Comparison of ENCODE assay signal across 1 cellular context in genomic region chr3:33440328-33440577, GRCh38.
A peak's percentile ranks its signal among the peaks of the same experiment; 100 is the strongest.
TF ChIP-seq lines count a peak whose summit lies in the region.

TSS of gene UBP1 (minus strand) at chr3:33440405. CDS start at chr3:33439848, 557 bp downstream.

TF ChIP-seq in HepG2, 621 proteins besides CTCF, POLR2A, EP300 and RAD21 (continued from another document):
- no peak for TF ChIP-seq HMGXB4 (CRISPR knock-in tag; IDR thresholded peaks at IDR 0.05; ENCODE audit: borderline replicate concordance in 1 of 2, low read depth in 1 of 2)
- no peak for TF ChIP-seq ZNF296 (CRISPR knock-in tag; conservative IDR thresholded peaks at IDR 0.05)
- TF ChIP-seq GABPA (IDR thresholded peaks at IDR 0.05; ENCODE audit: low read depth, low read length) = no peak
- TF ChIP-seq GABPA (CRISPR knock-in tag; IDR thresholded peaks at IDR 0.05; ENCODE audit: low read depth) = no peak
- TF ChIP-seq ZNF883 (CRISPR knock-in tag; IDR thresholded peaks at IDR 0.05; ENCODE audit: not compliant biosample characterization) = no peak
- no peak for TF ChIP-seq KDM3A (CRISPR knock-in tag; IDR thresholded peaks at IDR 0.05; ENCODE audit: low read depth)
- TF ChIP-seq ZNF234 (CRISPR knock-in tag; conservative IDR thresholded peaks at IDR 0.05) = no peak
- no peak for TF ChIP-seq POLR2AphosphoS2 (IDR thresholded peaks at IDR 0.05; ENCODE audit: low read depth, low read length)
- no peak for TF ChIP-seq NONO (IDR thresholded peaks at IDR 0.05)
- TF ChIP-seq NONO (CRISPR knock-in tag; conservative IDR thresholded peaks at IDR 0.05) = no peak
- TF ChIP-seq AGO1 (IDR thresholded peaks at IDR 0.05; ENCODE audit: low read depth, low read length, poor library complexity, severe bottlenecking) = no peak
- TF ChIP-seq GTF3A (CRISPR knock-in tag; conservative IDR thresholded peaks at IDR 0.05) = no peak
- TF ChIP-seq FOXJ3 (CRISPR knock-in tag; IDR thresholded peaks at IDR 0.05; ENCODE audit: borderline replicate concordance) = no peak
- TF ChIP-seq ZFP82 (CRISPR knock-in tag; IDR thresholded peaks at IDR 0.05; ENCODE audit: borderline replicate concordance) = no peak
- no peak for TF ChIP-seq POLR2G (IDR thresholded peaks at IDR 0.05; ENCODE audit: low read depth, low read length)
- TF ChIP-seq HDAC2 (CRISPR knock-in tag; IDR thresholded peaks at IDR 0.05) = no peak; the same call in 1 of the 2 replicates
- TF ChIP-seq HOMEZ (CRISPR knock-in tag; IDR thresholded peaks at IDR 0.05; ENCODE audit: low read depth) = no peak
- no peak for TF ChIP-seq KDM6A (CRISPR knock-in tag; IDR thresholded peaks at IDR 0.05; ENCODE audit: low read depth)
- 0 out of 2 replicates have a peak, but pooled peaks have one; percentile 29 for TF ChIP-seq ZNF761 (CRISPR knock-in tag; conservative IDR thresholded peaks at IDR 0.05)
- TF ChIP-seq HMG20B (CRISPR knock-in tag; conservative IDR thresholded peaks at IDR 0.05) = no peak
- no peak for TF ChIP-seq ZNF326 (CRISPR knock-in tag; IDR thresholded peaks at IDR 0.05; ENCODE audit: borderline replicate concordance)
- no peak for TF ChIP-seq IRF9 (CRISPR knock-in tag; IDR thresholded peaks at IDR 0.05; ENCODE audit: borderline replicate concordance)
- no peak for TF ChIP-seq PITX1 (CRISPR knock-in tag; IDR thresholded peaks at IDR 0.05)
- 0 out of 2 replicates have a peak, but pooled peaks have one; percentile 6 for TF ChIP-seq ZSCAN5A (CRISPR knock-in tag; IDR thresholded peaks at IDR 0.05; ENCODE audit: borderline replicate concordance)
- no peak for TF ChIP-seq ZNF225 (CRISPR knock-in tag; IDR thresholded peaks at IDR 0.05)
- no peak for TF ChIP-seq ZNF276 (CRISPR knock-in tag; IDR thresholded peaks at IDR 0.05; ENCODE audit: low read depth)
- no peak for TF ChIP-seq NCOA2 (CRISPR knock-in tag; IDR thresholded peaks at IDR 0.05)
- TF ChIP-seq ZBTB44 (CRISPR knock-in tag; IDR thresholded peaks at IDR 0.05) = no peak
- TF ChIP-seq ZNF775 (CRISPR knock-in tag; IDR thresholded peaks at IDR 0.05; ENCODE audit: borderline replicate concordance) = no peak
- TF ChIP-seq TFDP2 (CRISPR knock-in tag; IDR thresholded peaks at IDR 0.05) = no peak
- peak; percentile 86; the same call in 1 of the 2 replicates for TF ChIP-seq SP5 (CRISPR knock-in tag; IDR thresholded peaks at IDR 0.05; ENCODE audit: borderline replicate concordance, low read depth)
- no peak for TF ChIP-seq TFE3 (CRISPR knock-in tag; IDR thresholded peaks at IDR 0.05)
- no peak for TF ChIP-seq ESRRA (CRISPR knock-in tag; IDR thresholded peaks at IDR 0.05; ENCODE audit: low read depth)
- no peak; the same call in 1 of the 2 replicates for TF ChIP-seq ZBTB2 (CRISPR knock-in tag; IDR thresholded peaks at IDR 0.05; ENCODE audit: low read depth)
- no peak; the same call in 1 of the 2 replicates for TF ChIP-seq SPEN (CRISPR knock-in tag; IDR thresholded peaks at IDR 0.05; ENCODE audit: low read depth)
- no peak for TF ChIP-seq RXRA (CRISPR knock-in tag; IDR thresholded peaks at IDR 0.05)
- no peak for TF ChIP-seq NFIC (IDR thresholded peaks at IDR 0.05; ENCODE audit: low read length)
- TF ChIP-seq TP53 (CRISPR knock-in tag; conservative IDR thresholded peaks at IDR 0.05) = no peak
- TF ChIP-seq GMEB2 (CRISPR knock-in tag; IDR thresholded peaks at IDR 0.05; ENCODE audit: low read depth) = 0 out of 2 replicates have a peak, but pooled peaks have one; percentile 20
- no peak for TF ChIP-seq ZNF691 (CRISPR knock-in tag; IDR thresholded peaks at IDR 0.05; ENCODE audit: borderline replicate concordance, low read depth)
- TF ChIP-seq ZNF367 (CRISPR knock-in tag; IDR thresholded peaks at IDR 0.05; ENCODE audit: borderline replicate concordance) = no peak; the same call in 1 of the 2 replicates
